ENCODE assay signal across 1 cellular context in genomic region chr12:116436561-116437249, GRCh38.
TF ChIP-seq lines count a peak whose summit lies in the region.

No MANE protein-coding gene starts in this region.

TF ChIP-seq in GM23338, 12 proteins besides CTCF, POLR2A, EP300 and RAD21 (continued from another document):
- no peak for TF ChIP-seq ZNF462 (CRISPR knock-in tag; IDR thresholded peaks at IDR 0.05)
- no peak for TF ChIP-seq REST (IDR thresholded peaks at IDR 0.05; ENCODE audit: unreplicated experiment)
- no peak for TF ChIP-seq POLR2AphosphoS5 (IDR thresholded peaks at IDR 0.05; ENCODE audit: low read depth)
- no peak for TF ChIP-seq JUNB (IDR thresholded peaks at IDR 0.05; ENCODE audit: unreplicated experiment)
- no peak for TF ChIP-seq EZH2phosphoT487 (IDR thresholded peaks at IDR 0.05; ENCODE audit: unreplicated experiment)
- TF ChIP-seq ZNF331 (CRISPR knock-in tag; IDR thresholded peaks at IDR 0.05; ENCODE audit: low read depth): no peak
- no peak for TF ChIP-seq STAT1 (IDR thresholded peaks at IDR 0.05; ENCODE audit: unreplicated experiment)
- TF ChIP-seq ZNF114 (CRISPR knock-in tag; IDR thresholded peaks at IDR 0.05): no peak
- TF ChIP-seq ETS1 (IDR thresholded peaks at IDR 0.05): no peak
- no peak for TF ChIP-seq EZH2 (IDR thresholded peaks at IDR 0.05; ENCODE audit: low read depth, unreplicated experiment)
TF ChIP-seq in GM23338: peak in this region for 0.
